ENCODE assay signal across 11 cellular contexts in the genomic region with DNA sequence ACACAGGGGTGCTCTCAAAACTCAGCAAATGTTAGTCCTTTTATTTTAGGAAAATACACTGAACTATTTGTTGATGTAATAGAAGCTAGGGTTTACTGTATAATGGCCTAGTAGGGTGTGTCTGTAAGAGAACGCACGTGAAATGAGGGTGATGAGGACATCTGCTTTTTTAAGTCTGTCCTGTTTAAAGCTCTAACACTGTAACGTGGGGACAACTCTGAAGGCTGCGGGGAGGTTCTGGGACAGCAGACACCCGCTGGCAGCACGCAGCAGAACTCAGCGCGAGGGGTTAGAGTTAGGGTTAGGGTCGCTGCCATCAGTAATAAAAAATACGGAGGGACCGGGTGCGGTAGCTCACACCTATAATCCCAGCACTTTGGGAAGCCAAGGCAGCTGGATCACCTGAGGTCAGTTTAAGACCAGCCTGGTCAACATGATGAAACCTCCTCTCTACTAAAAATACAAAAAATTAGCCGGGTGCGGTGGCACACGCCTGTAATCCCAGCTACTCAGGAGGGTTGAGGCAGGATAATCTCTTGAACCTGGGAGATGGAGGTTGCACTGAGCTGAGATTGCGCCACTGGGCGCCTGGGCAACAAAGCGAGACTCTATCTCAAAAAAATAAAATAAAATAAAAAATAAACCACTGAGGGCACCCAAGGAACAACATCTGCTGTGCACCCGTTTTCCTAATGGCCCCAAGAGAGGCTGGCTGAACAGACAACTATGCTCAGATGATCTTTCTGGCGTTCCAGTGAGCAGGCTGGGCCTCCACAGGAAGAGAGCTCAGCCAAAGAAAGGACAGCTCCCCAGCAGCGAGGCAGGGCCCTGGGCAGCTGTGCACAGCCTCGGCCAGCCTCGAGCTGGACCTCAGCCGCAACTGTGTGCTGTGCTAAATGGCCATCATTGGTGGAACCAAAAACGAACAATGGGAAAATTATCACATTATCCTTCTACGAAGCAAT.
A peak's percentile ranks its signal among the peaks of the same experiment; 100 is the strongest.
DNase-seq lines count a peak whose midpoint lies in the region; TF ChIP-seq lines count a peak whose summit lies in the region.
"Had no signal": no experiment of that assay in that cellular context is flagged by ENCODE, and none has a peak within 500 bp of the region (broad histone marks: within the 10 kb centered on the region; RNA-seq: fewer than 3 reads in every experiment).

No MANE protein-coding gene starts in this region.

- no peak overlapping the region for H3K4me3 ChIP-seq in fibroblast of lung (replicated peaks in 1 of 4; ENCODE audit: control extremely low read depth in 1 of 4, insufficient read depth in 1 of 4, low read depth in 3 of 4, low read length in 4 of 4)
- H3K4me3 ChIP-seq in neutrophil (ENCODE audit: low read depth in 1 of 2, low read length in 1 of 2): peak overlapping the region; percentile 44 to 48

- no peak overlapping the region for H3K4me2 ChIP-seq in fibroblast of lung (ENCODE audit: extremely low read depth, insufficient read depth, low read length)

- peaks cover 64% of the 10 kb centered on the region for H3K79me2 ChIP-seq in fibroblast of lung (ENCODE audit: control insufficient read depth, insufficient read depth, low read length)

- H3K36me3 ChIP-seq in fibroblast of lung (ENCODE audit: control insufficient read depth, insufficient read depth, low read length) (peaks cover 6% of the 10 kb centered on the region), neutrophil (no peaks in the 10 kb centered on the region)

- DNase-seq in AG20443 (ENCODE audit: low spot score) (peak; percentile 47), fibroblast of lung (ENCODE audit: low read depth in 2 of 2) (peak in 1 of 2 donors; percentile 43), G401 (ENCODE audit: low spot score) (no peak), HuH-7 (ENCODE audit: low spot score) (no peak), NCI-H128 (lab: John Stamatoyannopoulos, UW; ENCODE audit: unreplicated experiment) (no peak), NCI-H345 treated with DMSO at 0.1 percent for 48 hours (lab: John Stamatoyannopoulos, UW; ENCODE audit: unreplicated experiment) (no peak)
- DNase-seq: activated CD4-positive, alpha-beta T cell treated with anti-CD3 and anti-CD28 coated beads for 1 hour; activated naive CD4-positive, alpha-beta T cell treated with Interleukin-2 at 50 U/mL for 16 hours; MM.1S had no signal

- H3K27me3 ChIP-seq in fibroblast of lung (ENCODE audit: control insufficient read depth, insufficient read depth, low read length) (no peaks in the 10 kb centered on the region), neutrophil (no peaks in the 10 kb centered on the region)

- H3K9ac ChIP-seq in fibroblast of lung (ENCODE audit: insufficient read depth, low read length): peak overlapping the region; percentile 39

- H4K20me1 ChIP-seq in fibroblast of lung (ENCODE audit: control insufficient read depth, extremely low read depth, insufficient read depth, low read length): no peaks in the 10 kb centered on the region

- no peaks in the 10 kb centered on the region for H3K9me3 ChIP-seq in fibroblast of lung (ENCODE audit: control insufficient read depth, insufficient read depth, low read depth, low read length)
- H3K9me3 ChIP-seq in neutrophil: no peaks in the 10 kb centered on the region

- in situ Hi-C loops in G401 (cut with HindIII; ENCODE audit: low sequenced_read_pairs): no loop called here

- H3K4me1 ChIP-seq in fibroblast of lung (ENCODE audit: control insufficient read depth, extremely low read depth, insufficient read depth, low read length): peaks cover 41% of the 10 kb centered on the region
- H3K4me1 ChIP-seq in neutrophil (ENCODE audit: control insufficient read depth in 1 of 2, insufficient read depth in 1 of 2, low read depth in 1 of 2, low read length in 1 of 2): peaks cover 78 to 83% of the 10 kb centered on the region in 2 experiments

- H3K27ac ChIP-seq in fibroblast of lung (ENCODE audit: insufficient read depth, low read length) (peak overlapping the region; percentile 73), neutrophil (peak overlapping the region; percentile 75)

- no peak overlapping the region for H2AFZ ChIP-seq in fibroblast of lung (ENCODE audit: low read length)

- TF ChIP-seq CTCF in fibroblast of lung (conservative IDR thresholded peaks at IDR 0.05 in 1 of 2, IDR thresholded peaks at IDR 0.05 in 1 of 2; ENCODE audit: low read depth in 1 of 2, low read length in 2 of 2): no peak
- no peak for TF ChIP-seq CTCF in neutrophil (IDR thresholded peaks at IDR 0.05)

TF ChIP-seq in PFSK-1, 5 proteins besides CTCF, POLR2A, EP300 and RAD21:
- TF ChIP-seq SIN3A (IDR thresholded peaks at IDR 0.05; ENCODE audit: borderline replicate concordance, insufficient read depth, low read length): no peak
- TF ChIP-seq FOXP2 (optimal IDR thresholded peaks at IDR 0.05; ENCODE audit: borderline replicate concordance, extremely low read depth, extremely low read length, insufficient read depth): no peak
- no peak for TF ChIP-seq POLR2AphosphoS5 (IDR thresholded peaks at IDR 0.05; ENCODE audit: low read depth, low read length)
- TF ChIP-seq TAF1 (IDR thresholded peaks at IDR 0.05; ENCODE audit: borderline replicate concordance, insufficient read depth, low read length): no peak
- TF ChIP-seq, protein P1, sequence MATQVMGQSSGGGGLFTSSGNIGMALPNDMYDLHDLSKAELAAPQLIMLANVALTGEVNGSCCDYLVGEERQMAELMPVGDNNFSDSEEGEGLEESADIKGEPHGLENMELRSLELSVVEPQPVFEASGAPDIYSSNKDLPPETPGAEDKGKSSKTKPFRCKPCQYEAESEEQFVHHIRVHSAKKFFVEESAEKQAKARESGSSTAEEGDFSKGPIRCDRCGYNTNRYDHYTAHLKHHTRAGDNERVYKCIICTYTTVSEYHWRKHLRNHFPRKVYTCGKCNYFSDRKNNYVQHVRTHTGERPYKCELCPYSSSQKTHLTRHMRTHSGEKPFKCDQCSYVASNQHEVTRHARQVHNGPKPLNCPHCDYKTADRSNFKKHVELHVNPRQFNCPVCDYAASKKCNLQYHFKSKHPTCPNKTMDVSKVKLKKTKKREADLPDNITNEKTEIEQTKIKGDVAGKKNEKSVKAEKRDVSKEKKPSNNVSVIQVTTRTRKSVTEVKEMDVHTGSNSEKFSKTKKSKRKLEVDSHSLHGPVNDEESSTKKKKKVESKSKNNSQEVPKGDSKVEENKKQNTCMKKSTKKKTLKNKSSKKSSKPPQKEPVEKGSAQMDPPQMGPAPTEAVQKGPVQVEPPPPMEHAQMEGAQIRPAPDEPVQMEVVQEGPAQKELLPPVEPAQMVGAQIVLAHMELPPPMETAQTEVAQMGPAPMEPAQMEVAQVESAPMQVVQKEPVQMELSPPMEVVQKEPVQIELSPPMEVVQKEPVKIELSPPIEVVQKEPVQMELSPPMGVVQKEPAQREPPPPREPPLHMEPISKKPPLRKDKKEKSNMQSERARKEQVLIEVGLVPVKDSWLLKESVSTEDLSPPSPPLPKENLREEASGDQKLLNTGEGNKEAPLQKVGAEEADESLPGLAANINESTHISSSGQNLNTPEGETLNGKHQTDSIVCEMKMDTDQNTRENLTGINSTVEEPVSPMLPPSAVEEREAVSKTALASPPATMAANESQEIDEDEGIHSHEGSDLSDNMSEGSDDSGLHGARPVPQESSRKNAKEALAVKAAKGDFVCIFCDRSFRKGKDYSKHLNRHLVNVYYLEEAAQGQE (IDR thresholded peaks at IDR 0.05; ENCODE audit: insufficient read depth in 1 of 2, low read depth in 2 of 2, low read length in 2 of 2): peak; percentile 48 to 60; a peak in 1 of 4 replicates

Comparison
In these comparisons a context has a peak if more than half of its experiments do, and no peak if none do; other contexts are left out.
1. H3K4me3 ChIP-seq: peak in neutrophil (2 of 2); none in fibroblast of lung (0 of 4).